9 cellular contexts compared by ENCODE assay signal in the genomic region with DNA sequence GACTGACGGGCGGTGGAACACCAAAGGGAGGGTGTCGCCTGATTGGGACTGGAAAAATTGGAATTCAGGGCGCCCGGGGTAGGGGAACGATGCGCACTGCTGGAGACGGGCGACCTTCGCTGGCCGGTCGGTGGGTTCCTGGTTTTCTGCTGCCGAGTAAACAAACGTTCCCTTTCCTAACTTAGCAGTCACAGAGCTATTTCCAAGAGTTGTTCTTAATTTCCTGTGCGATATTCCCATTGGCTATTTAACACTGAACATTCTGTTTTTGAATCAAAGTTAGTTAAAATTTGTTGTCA. TPM values are rescaled to one million over a fixed set of nuclear protein-coding genes. Genes with fewer than 3 reads are reported as not detected.
A peak's percentile ranks its signal among the peaks of the same experiment; 100 is the strongest.
DNase-seq lines count a peak whose midpoint lies in the region; ATAC-seq and TF ChIP-seq lines count a peak whose summit lies in the region.
"Had no signal": no experiment of that assay in that cellular context is flagged by ENCODE, and none has a peak within 500 bp of the region (broad histone marks: within the 10 kb centered on the region; RNA-seq: fewer than 3 reads in every experiment).

No MANE protein-coding gene starts in this region.

- peaks cover 17% of the 10 kb centered on the region for H3K36me3 Mint-ChIP-seq in central memory CD8-positive, alpha-beta T cell (ENCODE audit: insufficient read depth)

- no peak for TF ChIP-seq EP300 in tibial nerve (IDR thresholded peaks at IDR 0.05)

- H3K36me3 ChIP-seq in DND-41 (ENCODE audit: insufficient read depth, low read length): peaks cover 19% of the 10 kb centered on the region
- peaks cover 0 to 16% (median 0%) of the 10 kb centered on the region in 3 donors for H3K36me3 ChIP-seq in tibial nerve

- no peak for TF ChIP-seq CTCF in DND-41 (IDR thresholded peaks at IDR 0.05; ENCODE audit: borderline replicate concordance, extremely low read depth, low read length, poor library complexity, severe bottlenecking)
- no peak for TF ChIP-seq CTCF in lower leg skin (IDR thresholded peaks at IDR 0.05)
- no peak for TF ChIP-seq CTCF in tibial nerve (IDR thresholded peaks at IDR 0.05)

- H3K4me3 ChIP-seq in DND-41 (ENCODE audit: low read depth in 1 of 2, low read length in 2 of 2) (peak overlapping the region; percentile 67 to 80), lower leg skin (ENCODE audit: low read depth, poor library complexity, severe bottlenecking) (peak overlapping the region; percentile 75), tibial nerve (peak overlapping the region; percentile 53 to 87 (median 68))

- H3K4me1 ChIP-seq in DND-41 (ENCODE audit: insufficient read depth, low read length) (peaks cover 27% of the 10 kb centered on the region), tibial nerve (peaks cover 0 to 12% (median 0%) of the 10 kb centered on the region in 4 donors)

- H3K27me3 ChIP-seq in DND-41 (ENCODE audit: insufficient read depth, low read length, poor library complexity) (no peaks in the 10 kb centered on the region), tibial nerve (no peaks in the 10 kb centered on the region)

- H3K9ac ChIP-seq in DND-41 (ENCODE audit: low read depth, low read length): peak overlapping the region; percentile 84

- peaks cover 22% of the 10 kb centered on the region for H3K4me1 Mint-ChIP-seq in central memory CD8-positive, alpha-beta T cell

- H3K79me2 ChIP-seq in DND-41 (ENCODE audit: insufficient read depth, low read length): peaks cover 27% of the 10 kb centered on the region

- no peaks in the 10 kb centered on the region for H3K9me3 ChIP-seq in DND-41 (ENCODE audit: insufficient read depth, low read length, severe bottlenecking)
- no peaks in the 10 kb centered on the region for H3K9me3 ChIP-seq in tibial nerve

- peak overlapping the region; percentile 98 for H3K27ac Mint-ChIP-seq in central memory CD8-positive, alpha-beta T cell (ENCODE audit: low read depth)

- H3K4me2 ChIP-seq in DND-41 (ENCODE audit: insufficient read depth, low read length): peak overlapping the region; percentile 87

- peak; percentile 15; the same call in 2 of the 3 replicates for ATAC-seq in DND-41 (ENCODE audit: insufficient read depth, low read depth)
- ATAC-seq in GM21447 (IDR thresholded peaks at IDR 0.05; ENCODE audit: unreplicated experiment): peak; percentile 18
- peak; percentile 9 for ATAC-seq in central memory CD8-positive, alpha-beta T cell (replicated peaks; ENCODE audit: extremely low read depth, poor library complexity, severe bottlenecking)
- no peak for ATAC-seq in HG03097 (IDR thresholded peaks at IDR 0.05; ENCODE audit: low FRiP score, unreplicated experiment)

- H3K9me3 Mint-ChIP-seq in central memory CD8-positive, alpha-beta T cell: no peaks in the 10 kb centered on the region

- H3K27ac ChIP-seq in DND-41 (ENCODE audit: low read length) (peak overlapping the region; percentile 94), tibial nerve (peak overlapping the region in 3 of 4 donors; percentile 76 to 84 (median 79))

- intact Hi-C loops in lower leg skin (cut with DNase I; ENCODE audit: low total_unique reads): no loop called here

- WGBS in lower leg skin, 2 donors: 0 to 1% methylated on average over 15 of the region's 15 CpGs
- WGBS in tibial nerve, 2 donors: 0% methylated on average over 15 of the region's 15 CpGs

- TF ChIP-seq POLR2A in lower leg skin (IDR thresholded peaks at IDR 0.05) (no peak), tibial nerve (IDR thresholded peaks at IDR 0.05) (no peak)

- no peaks in the 10 kb centered on the region for H4K20me1 ChIP-seq in DND-41 (ENCODE audit: insufficient read depth, low read length)

- H3K27me3 Mint-ChIP-seq in central memory CD8-positive, alpha-beta T cell: no peaks in the 10 kb centered on the region

- H2AFZ ChIP-seq in DND-41 (ENCODE audit: low read depth, low read length): peak overlapping the region; percentile 96

- peak overlapping the region; percentile 99 for H3K4me3 Mint-ChIP-seq in central memory CD8-positive, alpha-beta T cell

- DNase-seq in DND-41 (no peak), LHCN-M2 (ENCODE audit: low read depth) (peak; percentile 29), lower leg skin (ENCODE audit: low spot score in 2 of 2) (peak in 1 of 2 donors; percentile 14), tibial nerve (ENCODE audit: low spot score in 2 of 2) (no peak)
- no peak for DNase-seq in central memory CD8-positive, alpha-beta T cell (ENCODE audit: low spot score in 2 of 2)
- no peak for DNase-seq in activated effector memory CD4-positive, alpha-beta T cell treated with anti-CD3 and anti-CD28 coated beads, Interleukin-2, amount 50 U/mL, for 16 hours

RNA-seq across cellular contexts. Expression of gene C18orf54, which starts 0.7 kb away (rescaled TPM):
- 7.6 and 11.1 TPM in 2 replicates for total RNA-seq in LHCN-M2 (2014; rRNA removed)
- polyA plus RNA-seq in LHCN-M2 (2012): 2.5 TPM
- 1 to 10 TPM in 1 of 4 donors, under 1 TPM in 3; 0.29 to 3.3 (median 0.88) TPM for total RNA-seq in lower leg skin
- 1 to 10 TPM; 2.7 to 5.7 (median 3.2) TPM for total RNA-seq in tibial nerve

RNA-seq across cellular contexts. Expression of gene STARD6, which starts 0.8 kb away (rescaled TPM):
- total RNA-seq in LHCN-M2 (2014; rRNA removed) (not detected in 2 replicates), lower leg skin (not detected), tibial nerve (not detected)
- 0.16 TPM for polyA plus RNA-seq in LHCN-M2 (2012)
- total RNA-seq: temporal lobe had no signal
